ENCODE assay signal across 17 cellular contexts in genomic region chr1:234401658-234402057, GRCh38. TPM values are rescaled to one million over a fixed set of nuclear protein-coding genes. Genes with fewer than 3 reads are reported as not detected.
A peak's percentile ranks its signal among the peaks of the same experiment; 100 is the strongest.
DNase-seq lines count a peak whose midpoint lies in the region; ATAC-seq, FAIRE-seq and TF ChIP-seq lines count a peak whose summit lies in the region.
"Had no signal": no experiment of that assay in that cellular context is flagged by ENCODE, and none has a peak within 500 bp of the region (broad histone marks: within the 10 kb centered on the region; RNA-seq: fewer than 3 reads in every experiment).

No MANE protein-coding gene starts in this region.

- no peak for TF ChIP-seq RAD21 in GM12878 (IDR thresholded peaks at IDR 0.05; ENCODE audit: insufficient read depth, low read depth, low read length)

- no peak for FAIRE-seq in GM12878 (lab: Jason Lieb, UNC)

- ATAC-seq in activated T-cell treated with anti-CD3 and anti-CD28 coated beads, Interleukin-2, amount 50 U/mL, for 4 hours, result no peak
- ATAC-seq in GM12878 (no peak), GM21619 (IDR thresholded peaks at IDR 0.05; ENCODE audit: unreplicated experiment) (no peak)
- no peak for ATAC-seq in stimulated activated effector memory CD8-positive, alpha-beta T cell treated with anti-CD3 and anti-CD28 coated beads, Interleukin-12 subunit alpha, Interleukin-12 subunit beta, amount 100 ng/mL, for 72 hours

- RAD21 ChIA-PET in GM12878 (lab: Charles Lee; ENCODE audit: unreplicated experiment), result interaction anchor here (1.0 kb wide), 1 partner anchor 45 kb away, joined by 3 read pairs; no protein-coding TSS in a partner anchor

- TF ChIP-seq CTCF in GM12878 (IDR thresholded peaks at IDR 0.05 in 2 of 3, conservative IDR thresholded peaks at IDR 0.05 in 1 of 3; ENCODE audit: control insufficient read depth in 2 of 3, extremely low read depth in 1 of 3, insufficient read depth in 1 of 3, low read depth in 3 of 3, low read length in 3 of 3), result no peak

- TF ChIP-seq POLR2A in GM12878 (IDR thresholded peaks at IDR 0.05; ENCODE audit: low read depth, low read length), result no peak

- H3K79me2 ChIP-seq in GM12878 (ENCODE audit: control insufficient read depth, insufficient read depth, low read length), result no peaks in the 10 kb centered on the region; the same call in 1 of the 2 replicates

- H3K27ac Mint-ChIP-seq in stimulated activated effector memory CD8-positive, alpha-beta T cell treated with anti-CD3 and anti-CD28 coated beads, Interleukin-12 subunit alpha, Interleukin-12 subunit beta, amount 100 ng/mL, for 72 hours, result peak overlapping the region; percentile 40

- WGBS in GM12878 (ENCODE audit: insufficient coverage, insufficient replicate concordance, low lambda C conversion rate, missing lambda C conversion rate), result 79% methylated on average over 3 of the region's 3 CpGs

- no peak overlapping the region for H3K4me2 ChIP-seq in GM12878 (ENCODE audit: control insufficient read depth, insufficient read depth)

- no TSS peak for BruUV-seq in GM12878 (replicated peaks; lab: Mats Ljungman, UMichigan)

- no peaks in the 10 kb centered on the region for H3K9me3 ChIP-seq in GM12878 (replicated peaks; ENCODE audit: control insufficient read depth, insufficient read depth, low read length)
- H3K9me3 ChIP-seq: right atrium auricular region, uterus had no signal

- intact Hi-C loops in GM12878 (cut with micrococcal nuclease; ENCODE audit: unreplicated experiment), result no loop called here

- no peaks in the 10 kb centered on the region for H4K20me1 ChIP-seq in GM12878 (ENCODE audit: control insufficient read depth, insufficient read depth)

- H3K27me3 ChIP-seq in GM12878 (replicated peaks in 1 of 2; ENCODE audit: control insufficient read depth in 2 of 2, insufficient read depth in 2 of 2, low read length in 1 of 2), result no peaks in the 10 kb centered on the region
- H3K27me3 ChIP-seq: right atrium auricular region, uterus had no signal

- peak overlapping the region; percentile 68 for H3K27ac ChIP-seq in GM12878 (ENCODE audit: control insufficient read depth, insufficient read depth)
- H3K27ac ChIP-seq: coronary artery, right atrium auricular region had no signal

- H3K9ac ChIP-seq in GM12878 (ENCODE audit: control insufficient read depth, insufficient read depth, low read length), result no peak overlapping the region

- no peak for DNase-seq in activated T-cell treated with anti-CD3 and anti-CD28 coated beads, Interleukin-2, amount 50 U/mL, for 4 hours
- no peak for DNase-seq in activated T-cell treated with anti-CD3 and anti-CD28 coated beads, Interleukin-2, amount 50 U/mL, for 48 hours
- peak; percentile 60 for DNase-seq in OCI-M1 (lab: John Stamatoyannopoulos, UW)
- DNase-seq in GM12878 (ENCODE audit: low read depth, low spot score), result no peak
- DNase-seq in stimulated activated effector memory CD8-positive, alpha-beta T cell treated with anti-CD3 and anti-CD28 coated beads, Interleukin-12 subunit alpha, Interleukin-12 subunit beta, amount 100 ng/mL, for 72 hours (ENCODE audit: low spot score in 2 of 2), result no peak
- DNase-seq in activated effector memory CD4-positive, alpha-beta T cell treated with Interleukin-2 at 50 U/mL for 16 hours, result no peak
- DNase-seq in NCI-H345 treated with DMSO at 0.1 percent for 48 hours (lab: John Stamatoyannopoulos, UW; ENCODE audit: unreplicated experiment), result no peak
- DNase-seq: activated CD4-positive, alpha-beta T cell treated with anti-CD3 and anti-CD28 coated beads for 1 hour; foreskin melanocyte; NCI-H1930; NCI-H510A; nucleus accumbens; SHP77 treated with DMSO at 0.1 percent for 48 hours; uterus had no signal

- H3K9me3 Mint-ChIP-seq in activated T-cell treated with anti-CD3 and anti-CD28 coated beads, Interleukin-2, amount 50 U/mL, for 4 hours, result peaks cover 2% of the 10 kb centered on the region
- no peaks in the 10 kb centered on the region for H3K9me3 Mint-ChIP-seq in stimulated activated effector memory CD8-positive, alpha-beta T cell treated with anti-CD3 and anti-CD28 coated beads, Interleukin-12 subunit alpha, Interleukin-12 subunit beta, amount 100 ng/mL, for 72 hours

- no peak overlapping the region for H3K4me3 ChIP-seq in GM12878
- H3K4me3 ChIP-seq: coronary artery, right atrium auricular region, uterus had no signal

- POLR2A ChIA-PET in GM12878 (lab: Charles Lee), result no interaction called here

- H3K36me3 Mint-ChIP-seq in activated T-cell treated with anti-CD3 and anti-CD28 coated beads, Interleukin-2, amount 50 U/mL, for 4 hours (ENCODE audit: insufficient read depth), result peaks cover 14% of the 10 kb centered on the region
- peaks cover 11% of the 10 kb centered on the region for H3K36me3 Mint-ChIP-seq in stimulated activated effector memory CD8-positive, alpha-beta T cell treated with anti-CD3 and anti-CD28 coated beads, Interleukin-12 subunit alpha, Interleukin-12 subunit beta, amount 100 ng/mL, for 72 hours

- no peaks in the 10 kb centered on the region for H3K27me3 Mint-ChIP-seq in activated T-cell treated with anti-CD3 and anti-CD28 coated beads, Interleukin-2, amount 50 U/mL, for 4 hours (ENCODE audit: low read depth)

- SMC1A ChIA-PET in GM12878 (lab: Charles Lee; ENCODE audit: uncharacterized antibody, unreplicated experiment), result no interaction called here

- CTCF ChIA-PET in GM12878 (lab: Yijun Ruan, JAX), result interaction anchor here (0.7 kb wide), 1 partner anchor 59 kb away, joined by 3 read pairs; no protein-coding TSS in a partner anchor

- peaks cover 2 to 3% of the 10 kb centered on the region in 2 experiments; a peak in 2 of 4 replicates for H3K36me3 ChIP-seq in GM12878 (ENCODE audit: control insufficient read depth in 2 of 2, insufficient read depth in 2 of 2, low read length in 1 of 2)
- H3K36me3 ChIP-seq: right atrium auricular region, uterus had no signal

- peak overlapping the region; percentile 73 for H2AFZ ChIP-seq in GM12878 (ENCODE audit: control insufficient read depth, low read depth, low read length)

- no peak for TF ChIP-seq EP300 in GM12878 (IDR thresholded peaks at IDR 0.05; ENCODE audit: borderline replicate concordance in 1 of 2, control insufficient read depth in 1 of 2, low read depth in 2 of 2, low read length in 2 of 2)

- H3K4me3 Mint-ChIP-seq in activated T-cell treated with anti-CD3 and anti-CD28 coated beads, Interleukin-2, amount 50 U/mL, for 4 hours, result peak overlapping the region; percentile 64
- peak overlapping the region; percentile 4 for H3K4me3 Mint-ChIP-seq in stimulated activated effector memory CD8-positive, alpha-beta T cell treated with anti-CD3 and anti-CD28 coated beads, Interleukin-12 subunit alpha, Interleukin-12 subunit beta, amount 100 ng/mL, for 72 hours

- H3K4me1 ChIP-seq in GM12878 (ENCODE audit: control insufficient read depth, insufficient read depth, low read length), result peaks cover 20% of the 10 kb centered on the region
- H3K4me1 ChIP-seq: right atrium auricular region, uterus had no signal

- in situ Hi-C loops in GM12878 (cut with MboI), result no loop called here

- peaks cover 69% of the 10 kb centered on the region for H3K4me1 Mint-ChIP-seq in activated T-cell treated with anti-CD3 and anti-CD28 coated beads, Interleukin-2, amount 50 U/mL, for 4 hours (ENCODE audit: low read depth)
- peaks cover 45% of the 10 kb centered on the region for H3K4me1 Mint-ChIP-seq in stimulated activated effector memory CD8-positive, alpha-beta T cell treated with anti-CD3 and anti-CD28 coated beads, Interleukin-12 subunit alpha, Interleukin-12 subunit beta, amount 100 ng/mL, for 72 hours

TF ChIP-seq in GM12878, 131 proteins besides CTCF, POLR2A, EP300 and RAD21 (continues in another document):
- TF ChIP-seq NFIC (IDR thresholded peaks at IDR 0.05; ENCODE audit: low read depth, low read length) (no peak), BCLAF1 (IDR thresholded peaks at IDR 0.05) (no peak), BHLHE40 (IDR thresholded peaks at IDR 0.05; ENCODE audit: borderline replicate concordance in 1 of 2, low read depth in 2 of 2, low read length in 1 of 2) (no peak), TCF7 (IDR thresholded peaks at IDR 0.05; ENCODE audit: borderline replicate concordance) (no peak)

RNA-seq across cellular contexts. Expression of gene COA6, which starts 28.4 kb away (rescaled TPM):
- total RNA-seq in activated T-cell treated with anti-CD3 and anti-CD28 coated beads, Interleukin-2, amount 50 U/mL, for 4 hours, result 10 to 100 TPM; 55.6 to 65.4 (median 62.8) TPM
- total RNA-seq in GM12878 (2013; cell fraction: nucleolus; rRNA removed), result 10.9 and 11.8 TPM in 2 replicates
- total RNA-seq in GM12878 (2014; rRNA removed) (53.7 and 56.0 TPM in 2 replicates), GM12878 (2014; rRNA removed; fragmentation: Illumina TruSeq; extraction: Trizol) (66.8 and 71.2 TPM in 2 replicates), GM12878 (2021) (53.3 and 57.4 TPM in 2 replicates)
- polyA plus RNA-seq in GM12878 (2011; ENCODE audit: low read depth), result 42.5 TPM
- polyA plus RNA-seq in GM12878 (2011; rRNA removed) (54.1 and 98.8 TPM in 2 replicates), GM12878 (2014; fragmentation: Illumina TruSeq; extraction: Trizol) (47.7 and 49.9 TPM in 2 replicates), GM12878 (2014; fragmentation: Nextera tagmentation; extraction: Ambion mirVana) (100 to 1,000 TPM; 117 to 145 TPM), GM12878 (2014; rRNA removed) (71.7 and 79.7 TPM in 2 replicates), GM12878 (2016; fragmentation: Nextera tagmentation; extraction: Ambion mirVana) (100 to 1,000 TPM; 173 to 178 TPM)
- polyA plus RNA-seq in GM12878 (2011; cell fraction: cytosol; rRNA removed), result 33.1 and 42.0 TPM in 2 replicates
- 19.5 and 22.6 TPM in 2 replicates for polyA plus RNA-seq in GM12878 (2011; cell fraction: nucleus; rRNA removed)
- polyA plus RNA-seq in GM12878 (2012), result 61.8 and 73.7 TPM in 2 replicates
- polyA minus RNA-seq in GM12878 (2011; rRNA and poly(A)+ RNA removed), result 6.0 and 8.9 TPM in 2 replicates
- polyA minus RNA-seq in GM12878 (2011; cell fraction: cytosol; rRNA and poly(A)+ RNA removed), result 9.0 and 9.4 TPM in 2 replicates
- 11.4 and 15.4 TPM in 2 replicates for polyA minus RNA-seq in GM12878 (2011; cell fraction: nucleus; rRNA and poly(A)+ RNA removed)
